In genomic region chr7:120628233-120628632, GRCh38 we compare ENCODE assay signal across 21 cellular contexts.
DNase-seq lines count a peak whose midpoint lies in the region; ATAC-seq, FAIRE-seq and TF ChIP-seq lines count a peak whose summit lies in the region.
"Had no signal": no experiment of that assay in that cellular context is flagged by ENCODE, and none has a peak within 500 bp of the region (broad histone marks: within the 10 kb centered on the region; RNA-seq: fewer than 3 reads in every experiment).

No MANE protein-coding gene starts in this region.

- FAIRE-seq in urothelium cell line (lab: Jason Lieb, UNC), result no peak
- FAIRE-seq: D721Med, G401.6, HTR-8/SVneo, K562 had no signal

- H3K4me3 ChIP-seq in adipocyte (ENCODE audit: low read length), result peak overlapping the region; percentile 45
- no peak overlapping the region for H3K4me3 ChIP-seq in fibroblast of mammary gland (ENCODE audit: control insufficient read depth, low read depth, low read length)
- no peak overlapping the region for H3K4me3 ChIP-seq in hepatocyte
- H3K4me3 ChIP-seq in WERI-Rb-1 (ENCODE audit: low read depth, low read length), result no peak overlapping the region
- H3K4me3 ChIP-seq: K562 had no signal

- no peaks in the 10 kb centered on the region for H3K27me3 Mint-ChIP-seq in natural killer cell (ENCODE audit: low read depth in 2 of 2)
- H3K27me3 Mint-ChIP-seq: CD4-positive, CD25-positive, alpha-beta regulatory T cell; CD8-positive, alpha-beta memory T cell had no signal

- no peak overlapping the region for H3K27ac ChIP-seq in hepatocyte
- no peak overlapping the region for H3K27ac ChIP-seq in WERI-Rb-1

- H3K4me2 ChIP-seq in hepatocyte, result no peak overlapping the region

- no peaks in the 10 kb centered on the region for H4K20me1 ChIP-seq in hepatocyte (ENCODE audit: insufficient read depth, poor library complexity, severe bottlenecking)

- no peak overlapping the region for H2AFZ ChIP-seq in hepatocyte

- H3K4me1 ChIP-seq in adipocyte (ENCODE audit: control insufficient read depth, insufficient read depth, low read length), result peaks cover 18% of the 10 kb centered on the region
- H3K4me1 ChIP-seq in hepatocyte (ENCODE audit: insufficient read depth), result no peaks in the 10 kb centered on the region
- H3K4me1 ChIP-seq: BE2C had no signal

- no peak overlapping the region for H3K9ac ChIP-seq in adipocyte (ENCODE audit: low read length)

- H3K79me2 ChIP-seq in hepatocyte, result no peaks in the 10 kb centered on the region

- H3K4me3 Mint-ChIP-seq in natural killer cell, result no peak overlapping the region
- H3K4me3 Mint-ChIP-seq: CD4-positive, CD25-positive, alpha-beta regulatory T cell; CD8-positive, alpha-beta memory T cell; H9 had no signal

- no peaks in the 10 kb centered on the region for H3K9me2 ChIP-seq in hepatocyte (replicated peaks; ENCODE audit: insufficient read depth)

- H3K9me3 ChIP-seq in adipocyte (ENCODE audit: control insufficient read depth, low read length), result no peaks in the 10 kb centered on the region
- H3K9me3 ChIP-seq in hepatocyte (ENCODE audit: low read depth), result no peaks in the 10 kb centered on the region
- no peaks in the 10 kb centered on the region for H3K9me3 ChIP-seq in WERI-Rb-1 (ENCODE audit: severe bottlenecking)
- H3K9me3 ChIP-seq: BE2C had no signal

- no peaks in the 10 kb centered on the region for H3K36me3 Mint-ChIP-seq in natural killer cell
- H3K36me3 Mint-ChIP-seq: CD8-positive, alpha-beta memory T cell had no signal

- H3K9me3 Mint-ChIP-seq in natural killer cell, result peaks cover 3 to 8% of the 10 kb centered on the region in 2 donors
- H3K9me3 Mint-ChIP-seq: H9 had no signal

- WGBS in hepatocyte (ENCODE audit: low lambda C conversion rate, missing lambda C conversion rate), result 88% methylated on average over 2 of the region's 2 CpGs

- TF ChIP-seq CTCF in fibroblast of mammary gland (conservative IDR thresholded peaks at IDR 0.05; ENCODE audit: control insufficient read depth, insufficient read depth, low read depth, low read length), result no peak
- TF ChIP-seq CTCF in hepatocyte (IDR thresholded peaks at IDR 0.05; ENCODE audit: poor library complexity), result no peak
- no peak for TF ChIP-seq CTCF in WERI-Rb-1 (IDR thresholded peaks at IDR 0.05; ENCODE audit: low read depth, low read length)
- TF ChIP-seq CTCF in natural killer cell (IDR thresholded peaks at IDR 0.05), result no peak

- H3K4me1 Mint-ChIP-seq in natural killer cell, result no peaks in the 10 kb centered on the region
- H3K4me1 Mint-ChIP-seq: CD4-positive, CD25-positive, alpha-beta regulatory T cell; CD8-positive, alpha-beta memory T cell had no signal

- H3K27me3 ChIP-seq in adipocyte (replicated peaks; ENCODE audit: control insufficient read depth, insufficient read depth, low read length) (no peaks in the 10 kb centered on the region), hepatocyte (no peaks in the 10 kb centered on the region), WERI-Rb-1 (ENCODE audit: insufficient read depth, low read depth, severe bottlenecking) (no peaks in the 10 kb centered on the region)
- H3K27me3 ChIP-seq: BE2C had no signal

- intact Hi-C loops in natural killer cell (cut with micrococcal nuclease), result no loop called here

- DNase-seq in adipocyte (ENCODE audit: low read depth) (no peak), fibroblast of mammary gland (ENCODE audit: low read depth) (peak; percentile 25), kidney glomerular epithelial cell (lab: John Stamatoyannopoulos, UW) (peak; percentile 14), stromal cell of bone marrow (ENCODE audit: low read depth) (peak; percentile 25), urothelium cell line (ENCODE audit: low spot score) (no peak), hepatocyte (ENCODE audit: low spot score) (no peak), WERI-Rb-1 (no peak), natural killer cell (no peak)
- DNase-seq: ACHN; BE2C; C1 segment of cervical spinal cord; CD4-positive, CD25-positive, alpha-beta regulatory T cell; CD8-positive, alpha-beta memory T cell; COR-L47; GOT3; H9; IMR-90 had no signal

- no peak for ATAC-seq in natural killer cell
- ATAC-seq: K562 had no signal

- H3K27ac Mint-ChIP-seq in natural killer cell, result no peak overlapping the region
- H3K27ac Mint-ChIP-seq: CD4-positive, CD25-positive, alpha-beta regulatory T cell; CD8-positive, alpha-beta memory T cell; H9 had no signal

- H3K36me3 ChIP-seq in adipocyte (ENCODE audit: control insufficient read depth, insufficient read depth, low read length, severe bottlenecking) (no peaks in the 10 kb centered on the region), hepatocyte (replicated peaks; ENCODE audit: insufficient read depth, low read depth) (no peaks in the 10 kb centered on the region), WERI-Rb-1 (no peaks in the 10 kb centered on the region)
- H3K36me3 ChIP-seq: BE2C had no signal

Comparison
In these comparisons a context has a peak if more than half of its experiments do, and no peak if none do; other contexts are left out.
1. DNase-seq: peak in fibroblast of mammary gland (single experiment), kidney glomerular epithelial cell (single experiment) and stromal cell of bone marrow (single experiment); none in adipocyte (single experiment), urothelium cell line (single experiment), hepatocyte (single experiment), WERI-Rb-1 (single experiment) and natural killer cell (single experiment).